8 cellular contexts compared by ENCODE assay signal in genomic region chr6:13767121-13767794, GRCh38. TPM values are rescaled to one million over a fixed set of nuclear protein-coding genes. Genes with fewer than 3 reads are reported as not detected.
A peak's percentile ranks its signal among the peaks of the same experiment; 100 is the strongest.
DNase-seq lines count a peak whose midpoint lies in the region; ATAC-seq, FAIRE-seq and TF ChIP-seq lines count a peak whose summit lies in the region.

No MANE protein-coding gene starts in this region.

- peak; percentile 27 for TF ChIP-seq CTCF in GM13977 (IDR thresholded peaks at IDR 0.05; ENCODE audit: extremely low read depth, insufficient read depth, missing control alignments)
- TF ChIP-seq CTCF in esophagus muscularis mucosa (IDR thresholded peaks at IDR 0.05): peak in 2 of 3 experiments; percentile 25 to 58
- TF ChIP-seq CTCF in thoracic aorta (IDR thresholded peaks at IDR 0.05): no peak

- H3K36me3 ChIP-seq in esophagus muscularis mucosa (no peaks in the 10 kb centered on the region), muscle layer of duodenum (ENCODE audit: control insufficient read depth in 1 of 2, insufficient read depth in 2 of 2, low read length in 2 of 2) (no peaks in the 10 kb centered on the region), thoracic aorta (no peaks in the 10 kb centered on the region)

- no peak for TF ChIP-seq POLR2A in esophagus muscularis mucosa (IDR thresholded peaks at IDR 0.05; ENCODE audit: low read depth)

- FAIRE-seq in RCC 7860 (lab: Jason Lieb, UNC): no peak

- intact Hi-C loops in esophagus muscularis mucosa (cut with DNase I): loop anchor here (1.0 kb wide), 1 partner anchor 152 kb away; the partner anchor contains the start of gene NOL7

- H3K27me3 ChIP-seq in esophagus muscularis mucosa (no peaks in the 10 kb centered on the region), muscle layer of duodenum (ENCODE audit: low read depth, low read length) (no peaks in the 10 kb centered on the region), thoracic aorta (replicated peaks; ENCODE audit: insufficient read depth) (no peaks in the 10 kb centered on the region)

- H3K4me3 ChIP-seq in esophagus muscularis mucosa (peak overlapping the region; percentile 41 to 60 (median 46)), muscle layer of duodenum (ENCODE audit: low read depth in 1 of 2, low read length in 2 of 2) (peak overlapping the region; percentile 60 to 63), thoracic aorta (peak overlapping the region; percentile 66)

- H3K9me3 ChIP-seq in esophagus muscularis mucosa (no peaks in the 10 kb centered on the region), muscle layer of duodenum (ENCODE audit: control insufficient read depth in 1 of 2, low read length in 2 of 2) (no peaks in the 10 kb centered on the region), thoracic aorta (no peaks in the 10 kb centered on the region)

- ATAC-seq in thoracic aorta (ENCODE audit: insufficient number of reproducible peaks, low FRiP score, low read depth) (no peak), HG03354 (IDR thresholded peaks at IDR 0.05; ENCODE audit: poor library complexity, severe bottlenecking, unreplicated experiment) (no peak), HG02759 (IDR thresholded peaks at IDR 0.05; ENCODE audit: unreplicated experiment) (no peak)

- 9% methylated on average over 19 of the region's 19 CpGs for WGBS in esophagus muscularis mucosa

- H3K4me1 ChIP-seq in esophagus muscularis mucosa: peaks cover 19 to 38% (median 31%) of the 10 kb centered on the region in 4 donors
- peaks cover 4 to 8% of the 10 kb centered on the region in 2 donors for H3K4me1 ChIP-seq in muscle layer of duodenum (ENCODE audit: control insufficient read depth in 1 of 2, insufficient read depth in 2 of 2, low read length in 2 of 2)
- peaks cover 8 to 33% of the 10 kb centered on the region in 2 donors for H3K4me1 ChIP-seq in thoracic aorta (ENCODE audit: control insufficient read depth in 1 of 2, low read depth in 2 of 2)

- TF ChIP-seq EP300 in esophagus muscularis mucosa (IDR thresholded peaks at IDR 0.05): peak; percentile 52

- H3K27ac ChIP-seq in esophagus muscularis mucosa (replicated peaks in 1 of 4) (peak overlapping the region; percentile 30 to 69 (median 58)), muscle layer of duodenum (ENCODE audit: low read length) (peak overlapping the region; percentile 19), thoracic aorta (peak overlapping the region in 1 of 2 donors; percentile 37)

- in situ Hi-C loops in GM13977 (cut with MboI; ENCODE audit: low pct_unique_long_range_greater_than_20kb, low sequenced_read_pairs, unreplicated experiment): no loop called here

- DNase-seq in GM13977 (ENCODE audit: low spot score): no peak
- DNase-seq in activated CD4-positive, alpha-beta T cell treated with anti-CD3 and anti-CD28 coated beads, Interleukin-2, amount 50 U/mL, for 4 hours: peak; percentile 20 to 32
- DNase-seq in esophagus muscularis mucosa (ENCODE audit: extremely low spot score): no peak
- DNase-seq in thoracic aorta (ENCODE audit: low spot score): no peak
- DNase-seq in RCC 7860 (ENCODE audit: low spot score): no peak

RNA-seq across cellular contexts. Expression of gene MCUR1, which starts 47.1 kb away (rescaled TPM):
- total RNA-seq in esophagus muscularis mucosa (10 to 100 TPM in 3 of 4 donors, 1 to 10 TPM in 1; 7.8 to 19.1 (median 17.9) TPM), thoracic aorta (10 to 100 TPM in 1 of 2 donors, 1 to 10 TPM in 1; 9.5 to 12.2 TPM)

RNA-seq across cellular contexts. Expression of gene RANBP9, which starts 55.6 kb away (rescaled TPM):
- total RNA-seq in esophagus muscularis mucosa: 10 to 100 TPM; 29.3 to 57.1 (median 42.4) TPM
- total RNA-seq in thoracic aorta: 10 to 100 TPM; 51.6 to 53.8 TPM

Comparison
In these comparisons a context has a peak if more than half of its experiments do, and no peak if none do; other contexts are left out.
1. DNase-seq: peak in activated CD4-positive, alpha-beta T cell treated with anti-CD3 and anti-CD28 coated beads, Interleukin-2, amount 50 U/mL, for 4 hours (2 of 2); none in GM13977 (single experiment), esophagus muscularis mucosa (single experiment), thoracic aorta (single experiment) and RCC 7860 (single experiment).
2. Peak in every context shown above with its lines, with median percentiles within 50 percentile points of each other: H3K4me3 ChIP-seq.